19 cellular contexts compared by ENCODE assay signal in the genomic region with DNA sequence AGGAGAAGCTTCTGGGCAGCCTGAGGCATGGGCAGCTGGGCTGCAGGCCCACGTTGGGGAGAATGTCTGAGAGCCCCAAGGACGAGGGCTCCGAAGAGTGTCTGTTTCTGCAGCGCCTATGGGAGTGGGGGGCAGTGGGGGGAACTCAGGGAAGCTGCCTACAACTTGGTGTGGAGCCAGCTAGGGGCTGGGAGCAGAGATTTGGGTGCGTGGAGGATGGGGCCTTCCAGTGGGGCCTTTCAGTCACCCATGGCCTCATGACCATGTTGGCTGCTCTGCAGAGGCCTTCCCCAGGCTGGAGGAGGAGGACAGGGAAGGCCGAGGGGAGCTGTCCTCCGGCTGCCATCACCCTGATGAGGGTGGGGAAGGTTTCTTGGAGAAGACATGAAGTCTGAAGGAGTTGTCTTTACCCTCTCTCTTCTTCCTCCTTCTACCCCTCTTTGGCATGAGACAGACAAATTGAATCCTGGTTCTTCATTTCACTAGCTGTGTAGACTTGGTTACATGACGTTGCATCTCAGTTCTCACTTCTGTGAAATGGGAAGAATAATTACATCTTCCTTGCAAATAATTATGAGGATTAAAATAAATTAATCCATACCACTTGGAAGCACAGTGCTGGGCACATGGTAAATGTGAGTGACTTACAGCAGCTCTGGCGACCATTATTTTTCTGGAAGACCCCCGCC. TPM values are rescaled to one million over a fixed set of nuclear protein-coding genes. Genes with fewer than 3 reads are reported as not detected.
A peak's percentile ranks its signal among the peaks of the same experiment; 100 is the strongest.
DNase-seq lines count a peak whose midpoint lies in the region; ATAC-seq, FAIRE-seq and TF ChIP-seq lines count a peak whose summit lies in the region.
"Had no signal": no experiment of that assay in that cellular context is flagged by ENCODE, and none has a peak within 500 bp of the region (broad histone marks: within the 10 kb centered on the region; RNA-seq: fewer than 3 reads in every experiment).

No MANE protein-coding gene starts in this region.

- no peaks in the 10 kb centered on the region for H3K9me1 ChIP-seq in K562 (ENCODE audit: control insufficient read depth, insufficient read depth, low read length)

- in situ Hi-C loops in K562 (cut with MboI), result loop anchor here (5.0 kb wide), 2 partner anchors 183 to 298 kb away; no protein-coding TSS in a partner anchor

- H3K27me3 ChIP-seq in K562 (ENCODE audit: control insufficient read depth in 2 of 2, insufficient read depth in 2 of 2, low read length in 2 of 2), result peaks cover 23 to 35% of the 10 kb centered on the region in 2 experiments; a peak in 4 of 5 replicates
- H3K27me3 ChIP-seq: Peyer's patch had no signal

- H3K4me1 Mint-ChIP-seq in natural killer cell treated with Interleukin-12 subunit alpha and Interleukin-12 subunit beta and Interleukin-15 and Interleukin-18, amount 100 ng/mL, for 72 hours (ENCODE audit: low read depth in 2 of 2), result peaks cover 0 to 8% of the 10 kb centered on the region in 2 donors
- H3K4me1 Mint-ChIP-seq in natural killer cell, result peaks cover 5 to 6% of the 10 kb centered on the region in 2 donors

- WGBS in K562 (ENCODE audit: insufficient coverage, low coverage, missing lambda C conversion rate), result 6% methylated on average over 10 of the region's 10 CpGs

- H3K36me3 ChIP-seq in K562 (ENCODE audit: control insufficient read depth, insufficient read depth, low read length), result no peaks in the 10 kb centered on the region; the same call in 2 of the 3 replicates
- H3K36me3 ChIP-seq: Peyer's patch had no signal

- no peaks in the 10 kb centered on the region for H3K36me3 Mint-ChIP-seq in natural killer cell treated with Interleukin-12 subunit alpha and Interleukin-12 subunit beta and Interleukin-15 and Interleukin-18, amount 100 ng/mL, for 72 hours
- H3K36me3 Mint-ChIP-seq in natural killer cell, result no peaks in the 10 kb centered on the region

- POLR2A ChIA-PET in K562 (lab: Yijun Ruan, JAX), result interaction anchor here (0.6 to 2.6 kb wide), 9 partner anchors 8 to 1526 kb away, joined by 3 to 8 read pairs (median 4); a partner anchor contains a TSS

- CTCF ChIA-PET in K562 (lab: Yijun Ruan, JAX; ENCODE audit: low intra/inter-chr PET ratio), result no interaction called here

- H3K27me3 Mint-ChIP-seq in natural killer cell treated with Interleukin-12 subunit alpha and Interleukin-12 subunit beta and Interleukin-15 and Interleukin-18, amount 100 ng/mL, for 72 hours, result peaks cover 6% of the 10 kb centered on the region in 2 donors
- peaks cover 7 to 13% of the 10 kb centered on the region in 2 donors for H3K27me3 Mint-ChIP-seq in natural killer cell (ENCODE audit: low read depth in 2 of 2)

- BruUV-seq in K562 (replicated peaks; lab: Mats Ljungman, UMichigan), result no TSS peak

- no peak overlapping the region for H3K4me3 Mint-ChIP-seq in natural killer cell treated with Interleukin-12 subunit alpha and Interleukin-12 subunit beta and Interleukin-15 and Interleukin-18, amount 100 ng/mL, for 72 hours
- H3K4me3 Mint-ChIP-seq in natural killer cell, result no peak overlapping the region
- H3K4me3 Mint-ChIP-seq: CD4-positive, alpha-beta T cell had no signal

- no peak for TF ChIP-seq EP300 in K562 (IDR thresholded peaks at IDR 0.05; ENCODE audit: low read length)

- TF ChIP-seq RAD21 in K562 (CRISPR knock-in tag; conservative IDR thresholded peaks at IDR 0.05 in 1 of 2, IDR thresholded peaks at IDR 0.05 in 1 of 2), result no peak

- DNase-seq in natural killer cell treated with Interleukin-12 subunit alpha and Interleukin-12 subunit beta and Interleukin-15 and Interleukin-18, amount 100 ng/mL, for 72 hours (ENCODE audit: low spot score), result peak; percentile 34
- DNase-seq in natural killer cell (no peak), K562 (ENCODE audit: extremely low read depth in 1 of 4, low spot score in 3 of 4) (no peak), mesenteric fat pad (ENCODE audit: low spot score) (peak; percentile 77), NCI-H774 (lab: John Stamatoyannopoulos, UW) (no peak), UCSD-AML1 (lab: John Stamatoyannopoulos, UW; ENCODE audit: unreplicated experiment) (no peak)
- DNase-seq: ACHN; AML-193; KBM-7; NCI-H1105; NCI-H2081; NCI-H446 treated with DMSO at 0.1 percent for 48 hours; NK-92 treated with Interleukin-12 subunit alpha and Interleukin-12 subunit beta, amount 100 ng/mL, for 24 hours; Peyer's patch had no signal

- peaks cover 44% of the 10 kb centered on the region for H4K20me1 ChIP-seq in K562 (replicated peaks; ENCODE audit: control insufficient read depth, insufficient read depth, low read length)

- no peak for TF ChIP-seq POLR2A in K562 (conservative IDR thresholded peaks at IDR 0.05)

- no peak overlapping the region for H2AFZ ChIP-seq in K562 (ENCODE audit: low read depth, low read length)

- no peak for TF ChIP-seq CTCF in natural killer cell (IDR thresholded peaks at IDR 0.05)
- TF ChIP-seq CTCF in K562 (IDR thresholded peaks at IDR 0.05 in 2 of 3, conservative IDR thresholded peaks at IDR 0.05 in 1 of 3; ENCODE audit: insufficient read depth in 2 of 3, low read depth in 1 of 3, low read length in 3 of 3), result no peak

- H3K9me3 ChIP-seq in K562 (replicated peaks; ENCODE audit: control insufficient read depth, insufficient read depth, low read depth, low read length), result no peaks in the 10 kb centered on the region
- H3K9me3 ChIP-seq: Peyer's patch had no signal

- H3K4me2 ChIP-seq in K562 (ENCODE audit: insufficient read depth, low read length), result no peak overlapping the region

- FAIRE-seq in K562 (lab: Jason Lieb, UNC), result no peak
- FAIRE-seq: GM12892, H1 had no signal

- ATAC-seq in natural killer cell treated with Interleukin-12 subunit alpha and Interleukin-12 subunit beta and Interleukin-15 and Interleukin-18, amount 100 ng/mL, for 72 hours, result no peak
- ATAC-seq in natural killer cell (no peak), K562 (no peak), GM18867 (IDR thresholded peaks at IDR 0.05; ENCODE audit: unreplicated experiment) (no peak)

- no peaks in the 10 kb centered on the region; a peak in 2 of 5 replicates for H3K4me1 ChIP-seq in K562 (replicated peaks in 1 of 2; ENCODE audit: control insufficient read depth in 2 of 2, insufficient read depth in 2 of 2, low read length in 2 of 2)
- H3K4me1 ChIP-seq: Peyer's patch had no signal

- no peak overlapping the region for H3K27ac Mint-ChIP-seq in natural killer cell treated with Interleukin-12 subunit alpha and Interleukin-12 subunit beta and Interleukin-15 and Interleukin-18, amount 100 ng/mL, for 72 hours
- no peak overlapping the region for H3K27ac Mint-ChIP-seq in natural killer cell
- H3K27ac Mint-ChIP-seq: CD4-positive, alpha-beta T cell had no signal

- no peak overlapping the region for H3K4me3 ChIP-seq in K562
- H3K4me3 ChIP-seq: Peyer's patch had no signal

- H3K9ac ChIP-seq in K562 (ENCODE audit: insufficient read depth in 1 of 2, low read depth in 2 of 2, low read length in 2 of 2), result no peak overlapping the region

- H3K27ac ChIP-seq in K562 (ENCODE audit: extremely low read depth, low read depth, low read length), result no peak overlapping the region
- H3K27ac ChIP-seq: Peyer's patch had no signal

- H3K9me3 Mint-ChIP-seq in natural killer cell treated with Interleukin-12 subunit alpha and Interleukin-12 subunit beta and Interleukin-15 and Interleukin-18, amount 100 ng/mL, for 72 hours, result no peaks in the 10 kb centered on the region
- no peaks in the 10 kb centered on the region for H3K9me3 Mint-ChIP-seq in natural killer cell
- H3K9me3 Mint-ChIP-seq: CD4-positive, alpha-beta T cell had no signal

- H3K79me2 ChIP-seq in K562 (ENCODE audit: control insufficient read depth, insufficient read depth, low read length), result no peaks in the 10 kb centered on the region

- intact Hi-C loops in natural killer cell (cut with micrococcal nuclease), result no loop called here
- intact Hi-C loops in K562 (cut with micrococcal nuclease), result loop anchor here (5.0 to 10.0 kb wide), 2 partner anchors 83 to 300 kb away; no protein-coding TSS in a partner anchor

RNA-seq across cellular contexts. Expression of a gene that starts 8.3 kb away (rescaled TPM):
- total RNA-seq in natural killer cell treated with Interleukin-12 subunit alpha and Interleukin-12 subunit beta and Interleukin-15 and Interleukin-18, amount 100 ng/mL, for 72 hours, result 10 to 100 TPM; 19.6 to 44.7 TPM
- under 1 TPM; 0.18 to 0.88 (median 0.33) TPM for total RNA-seq in natural killer cell
- 88.7 and 176 TPM in 2 replicates for total RNA-seq in K562 (2011; cell fraction: chromatin; rRNA removed; ENCODE audit: low replicate concordance)
- total RNA-seq in K562 (2011; cell fraction: nucleolus; rRNA removed), result 60.7 and 63.9 TPM in 2 replicates
- total RNA-seq in K562 (2011; cell fraction: nucleoplasm; rRNA removed), result 62.3 and 64.9 TPM in 2 replicates
- total RNA-seq in K562 (2014; rRNA removed), result 0.94 and 1.00 TPM in 2 replicates
- 0.22 and 0.36 TPM in 2 replicates for total RNA-seq in K562 (2014; rRNA removed; fragmentation: Illumina TruSeq; extraction: Trizol)
- total RNA-seq in K562 (2015; rRNA removed; fragmentation: Illumina TruSeq; extraction: Trizol), result 0.43 and 0.60 TPM in 2 replicates
- 1.9 and 2.0 TPM in 2 replicates for total RNA-seq in K562 (2021)
- polyA plus RNA-seq in K562 (2011; rRNA removed), result 12.0 and 15.5 TPM in 2 replicates
- 4.9 and 6.3 TPM in 2 replicates for polyA plus RNA-seq in K562 (2011; cell fraction: cytosol; rRNA removed)
- polyA plus RNA-seq in K562 (2011; cell fraction: nucleus; rRNA removed), result 133 and 139 TPM in 2 replicates
- 3.8 and 4.7 TPM in 2 replicates for polyA plus RNA-seq in K562 (2012)
- 0.69 and 0.70 TPM in 2 replicates for polyA plus RNA-seq in K562 (2014; fragmentation: Illumina TruSeq; extraction: Trizol)
- under 1 TPM; 0.07 to 0.08 TPM for polyA plus RNA-seq in K562 (2014; fragmentation: Nextera tagmentation; extraction: Ambion mirVana)
- polyA plus RNA-seq in K562 (2014; rRNA removed), result 1.2 and 5.3 TPM in 2 replicates
- polyA minus RNA-seq in K562 (2011; rRNA and poly(A)+ RNA removed), result 5.5 and 9.7 TPM in 2 replicates
- polyA minus RNA-seq in K562 (2011; cell fraction: cytosol; rRNA and poly(A)+ RNA removed), result 5.2 and 6.8 TPM in 2 replicates
- polyA minus RNA-seq in K562 (2011; cell fraction: nucleus; rRNA and poly(A)+ RNA removed), result 32.0 and 45.5 TPM in 2 replicates
- 0.55 TPM for total RNA-seq in mesenteric fat pad

RNA-seq across cellular contexts. Expression of a gene that starts 27.4 kb away (rescaled TPM):
- 10 to 100 TPM; 65.1 to 93.0 TPM for total RNA-seq in natural killer cell treated with Interleukin-12 subunit alpha and Interleukin-12 subunit beta and Interleukin-15 and Interleukin-18, amount 100 ng/mL, for 72 hours
- total RNA-seq in natural killer cell (100 to 1,000 TPM; 127 to 147 (median 143) TPM), K562 (2014; rRNA removed) (119 and 136 TPM in 2 replicates), K562 (2014; rRNA removed; fragmentation: Illumina TruSeq; extraction: Trizol) (127 and 136 TPM in 2 replicates), K562 (2015; rRNA removed; fragmentation: Illumina TruSeq; extraction: Trizol) (114 TPM in 2 replicates), K562 (2021) (124 and 143 TPM in 2 replicates), mesenteric fat pad (48.7 TPM)
- 131 and 149 TPM in 2 replicates for total RNA-seq in K562 (2011; cell fraction: chromatin; rRNA removed; ENCODE audit: low replicate concordance)
- total RNA-seq in K562 (2011; cell fraction: nucleolus; rRNA removed), result 80.0 and 91.2 TPM in 2 replicates
- 117 and 162 TPM in 2 replicates for total RNA-seq in K562 (2011; cell fraction: nucleoplasm; rRNA removed)
- polyA plus RNA-seq in K562 (2011; rRNA removed) (166 and 180 TPM in 2 replicates), K562 (2014; fragmentation: Illumina TruSeq; extraction: Trizol) (144 and 190 TPM in 2 replicates), K562 (2014; fragmentation: Nextera tagmentation; extraction: Ambion mirVana) (10 to 100 TPM; 23.4 to 31.8 TPM), K562 (2014; rRNA removed) (124 and 139 TPM in 2 replicates)
- 195 and 277 TPM in 2 replicates for polyA plus RNA-seq in K562 (2011; cell fraction: cytosol; rRNA removed)
- polyA plus RNA-seq in K562 (2011; cell fraction: nucleus; rRNA removed), result 226 and 265 TPM in 2 replicates
- 81.2 and 82.1 TPM in 2 replicates for polyA plus RNA-seq in K562 (2012)
- 195 and 208 TPM in 2 replicates for polyA minus RNA-seq in K562 (2011; rRNA and poly(A)+ RNA removed)
- 63.5 and 86.2 TPM in 2 replicates for polyA minus RNA-seq in K562 (2011; cell fraction: cytosol; rRNA and poly(A)+ RNA removed)
- 54.9 and 85.7 TPM in 2 replicates for polyA minus RNA-seq in K562 (2011; cell fraction: nucleus; rRNA and poly(A)+ RNA removed)

RNA-seq across cellular contexts. Expression of a gene that starts 51.2 kb away (rescaled TPM):
- not detected for total RNA-seq in natural killer cell treated with Interleukin-12 subunit alpha and Interleukin-12 subunit beta and Interleukin-15 and Interleukin-18, amount 100 ng/mL, for 72 hours
- not detected for total RNA-seq in natural killer cell
- total RNA-seq in K562 (2011; cell fraction: chromatin; rRNA removed; ENCODE audit: low replicate concordance), result not detected in 2 replicates
- not detected in 2 replicates for total RNA-seq in K562 (2011; cell fraction: nucleolus; rRNA removed)
- not detected in 2 replicates for total RNA-seq in K562 (2011; cell fraction: nucleoplasm; rRNA removed)
- total RNA-seq in K562 (2014; rRNA removed), result not detected in 2 replicates
- not detected in 2 replicates for total RNA-seq in K562 (2014; rRNA removed; fragmentation: Illumina TruSeq; extraction: Trizol)
- not detected in 2 replicates for total RNA-seq in K562 (2015; rRNA removed; fragmentation: Illumina TruSeq; extraction: Trizol)
- not detected in 2 replicates for total RNA-seq in K562 (2021)
- not detected in 2 replicates for polyA plus RNA-seq in K562 (2011; rRNA removed)
- polyA plus RNA-seq in K562 (2011; cell fraction: cytosol; rRNA removed), result not detected in 2 replicates
- not detected in 2 replicates for polyA plus RNA-seq in K562 (2011; cell fraction: nucleus; rRNA removed)
- polyA plus RNA-seq in K562 (2012), result not detected in 2 replicates
- polyA plus RNA-seq in K562 (2014; fragmentation: Illumina TruSeq; extraction: Trizol), result not detected in 2 replicates
- polyA plus RNA-seq in K562 (2014; fragmentation: Nextera tagmentation; extraction: Ambion mirVana), result not detected
- not detected in 2 replicates for polyA plus RNA-seq in K562 (2014; rRNA removed)
- not detected in 2 replicates for polyA minus RNA-seq in K562 (2011; rRNA and poly(A)+ RNA removed)
- polyA minus RNA-seq in K562 (2011; cell fraction: cytosol; rRNA and poly(A)+ RNA removed), result not detected in 2 replicates
- not detected in 2 replicates for polyA minus RNA-seq in K562 (2011; cell fraction: nucleus; rRNA and poly(A)+ RNA removed)
- not detected for total RNA-seq in mesenteric fat pad
- total RNA-seq: CD4-positive, alpha-beta T cell; H1; Peyer's patch; SK-MEL-5 had no signal
- polyA plus RNA-seq: H1 had no signal

Comparison
In these comparisons a context has a peak if more than half of its experiments do, and no peak if none do; other contexts are left out.
1. DNase-seq: peak in natural killer cell treated with Interleukin-12 subunit alpha and Interleukin-12 subunit beta and Interleukin-15 and Interleukin-18, amount 100 ng/mL, for 72 hours (single experiment) and mesenteric fat pad (single experiment); none in natural killer cell (single experiment), K562 (0 of 4), NCI-H774 (single experiment) and UCSD-AML1 (single experiment).